Comparison of ENCODE assay signal across 9 cellular contexts in genomic region chr3:186077466-186077865, GRCh38.
"Had no signal": no experiment of that assay in that cellular context is flagged by ENCODE, and none has a peak within 500 bp of the region (broad histone marks: within the 10 kb centered on the region; RNA-seq: fewer than 3 reads in every experiment).

No MANE protein-coding gene starts in this region.

- H3K4me2 ChIP-seq: KMS-11 had no signal

- H3K9me3 Mint-ChIP-seq: H9 had no signal

- H3K27ac Mint-ChIP-seq: H9, IgD-negative memory B cell had no signal

- DNase-seq: GM23248, H9, HCEC 1CT, KBM-7 had no signal

- H2AFZ ChIP-seq: GM23248 had no signal

- H3K4me3 ChIP-seq: GM23248 had no signal

- ATAC-seq: HepG2 had no signal

- H3K4me3 Mint-ChIP-seq: H9, IgD-negative memory B cell had no signal

- FAIRE-seq: H1, HepG2 had no signal

- H3K9ac ChIP-seq: GM23248, KMS-11 had no signal

- H3K27ac ChIP-seq: GM23248, HL-60, KMS-11 had no signal
